In genomic region chr10:77478248-77478963, GRCh38 we compare ENCODE assay signal across 12 cellular contexts.
DNase-seq lines count a peak whose midpoint lies in the region; TF ChIP-seq lines count a peak whose summit lies in the region.
"Had no signal": no experiment of that assay in that cellular context is flagged by ENCODE, and none has a peak within 500 bp of the region (broad histone marks: within the 10 kb centered on the region; RNA-seq: fewer than 3 reads in every experiment).

No MANE protein-coding gene starts in this region.

- DNase-seq in BJ (ENCODE audit: low read depth) = peak; percentile 60
- DNase-seq in NCI-H1694 treated with DMSO at 0.1 percent for 48 hours (lab: John Stamatoyannopoulos, UW) = peak; percentile 87
- no peak for DNase-seq in chondrocyte (ENCODE audit: low spot score)
- DNase-seq in mesendoderm = peak; percentile 16
- DNase-seq in DMS153 treated with DMSO at 0.1 percent for 48 hours (lab: John Stamatoyannopoulos, UW; ENCODE audit: unreplicated experiment) = no peak
- no peak for DNase-seq in tibial artery
- no peak for DNase-seq in NOMO-1 treated with dmso at 0.1 percent for 144 hours (lab: John Stamatoyannopoulos, UW; ENCODE audit: unreplicated experiment)
- no peak for DNase-seq in NCI-H1417 treated with DMSO at 0.1 percent for 48 hours (lab: John Stamatoyannopoulos, UW)
- DNase-seq: CD8-positive, alpha-beta memory T cell; naive thymus-derived CD4-positive, alpha-beta T cell; stomach had no signal

- H3K27me3 ChIP-seq in BJ (ENCODE audit: control insufficient read depth, insufficient read depth, low read length) (no peaks in the 10 kb centered on the region), mesendoderm (ENCODE audit: insufficient read depth, low read length, poor library complexity) (no peaks in the 10 kb centered on the region), tibial artery (no peaks in the 10 kb centered on the region)
- H3K27me3 ChIP-seq: cardiac muscle cell, stomach had no signal

- no CpG with 5 or more reads among the region's 5 CpGs for WGBS in mesendoderm (ENCODE audit: extremely low coverage, insufficient coverage, low lambda C conversion rate)

- H4K5ac ChIP-seq in mesendoderm (ENCODE audit: low read length) = no peak overlapping the region

- no peaks in the 10 kb centered on the region for H3K36me3 ChIP-seq in BJ (ENCODE audit: control insufficient read depth, insufficient read depth, low read length)
- no peaks in the 10 kb centered on the region for H3K36me3 ChIP-seq in mesendoderm (ENCODE audit: control insufficient read depth, insufficient read depth, low read length)
- H3K36me3 ChIP-seq in tibial artery = no peaks in the 10 kb centered on the region
- H3K36me3 ChIP-seq: cardiac muscle cell, stomach had no signal

- H3K79me1 ChIP-seq in mesendoderm (ENCODE audit: low read length) = no peaks in the 10 kb centered on the region

- H3K36me3 Mint-ChIP-seq in chondrocyte (ENCODE audit: low read depth) = no peaks in the 10 kb centered on the region
- H3K36me3 Mint-ChIP-seq: CD8-positive, alpha-beta memory T cell; naive thymus-derived CD4-positive, alpha-beta T cell had no signal

- H3K27ac ChIP-seq in mesendoderm (ENCODE audit: low read depth, low read length) (no peak overlapping the region), tibial artery (no peak overlapping the region)
- H3K27ac ChIP-seq: cardiac muscle cell, stomach had no signal

- no peak overlapping the region for H4K8ac ChIP-seq in mesendoderm (ENCODE audit: low read depth, low read length)

- no peaks in the 10 kb centered on the region for H3K9me3 Mint-ChIP-seq in chondrocyte (ENCODE audit: low read depth)
- H3K9me3 Mint-ChIP-seq: CD8-positive, alpha-beta memory T cell had no signal

- H2AK5ac ChIP-seq in mesendoderm (ENCODE audit: low read length) = no peak overlapping the region

- H3K4me3 ChIP-seq in BJ (ENCODE audit: low read depth, low read length) (no peak overlapping the region), mesendoderm (ENCODE audit: low read length) (no peak overlapping the region), tibial artery (no peak overlapping the region)
- H3K4me3 ChIP-seq: cardiac muscle cell, stomach had no signal

- no peak overlapping the region for H3K18ac ChIP-seq in mesendoderm (ENCODE audit: low read length)

- intact Hi-C loops in tibial artery (cut with DNase I; ENCODE audit: low total_unique reads) = no loop called here

- H3K9ac ChIP-seq in mesendoderm (ENCODE audit: low read length) = no peak overlapping the region

- H3K79me2 ChIP-seq in mesendoderm (ENCODE audit: control insufficient read depth, insufficient read depth, low read length) = no peaks in the 10 kb centered on the region

- H2BK5ac ChIP-seq in mesendoderm (ENCODE audit: low read length) = no peak overlapping the region

- peak overlapping the region; percentile 75 for H3K27ac Mint-ChIP-seq in chondrocyte (ENCODE audit: unreplicated experiment)
- H3K27ac Mint-ChIP-seq: naive thymus-derived CD4-positive, alpha-beta T cell had no signal

- H3K4me1 ChIP-seq in mesendoderm (ENCODE audit: control insufficient read depth, low read depth, low read length) (no peaks in the 10 kb centered on the region), tibial artery (peaks cover 0 to 43% (median 17%) of the 10 kb centered on the region in 4 donors)

- no peak overlapping the region for H3K4me2 ChIP-seq in mesendoderm (ENCODE audit: low read length)

- H2BK15ac ChIP-seq in mesendoderm (replicated peaks; ENCODE audit: low read depth) = no peak overlapping the region

- no peaks in the 10 kb centered on the region for H3K9me3 ChIP-seq in tibial artery
- H3K9me3 ChIP-seq: stomach had no signal

- H3K4me1 Mint-ChIP-seq in chondrocyte (ENCODE audit: low read depth) = peaks cover 42% of the 10 kb centered on the region
- H3K4me1 Mint-ChIP-seq: CD8-positive, alpha-beta memory T cell; naive thymus-derived CD4-positive, alpha-beta T cell had no signal

- TF ChIP-seq CTCF in BJ (IDR thresholded peaks at IDR 0.05; ENCODE audit: insufficient read depth, low read depth, low read length) = no peak
- no peak for TF ChIP-seq CTCF in chondrocyte (IDR thresholded peaks at IDR 0.05)
- no peak for TF ChIP-seq CTCF in tibial artery (IDR thresholded peaks at IDR 0.05)

- CTCF ChIA-PET in BJ (lab: Yijun Ruan, JAX) = interaction anchor here (0.5 to 1.5 kb wide), 4 partner anchors 50 to 304 kb away, joined by 3 to 5 read pairs (median 4); no protein-coding TSS in a partner anchor

- no peak overlapping the region for H3K4me3 Mint-ChIP-seq in chondrocyte (ENCODE audit: unreplicated experiment)
- H3K4me3 Mint-ChIP-seq: CD8-positive, alpha-beta memory T cell; naive thymus-derived CD4-positive, alpha-beta T cell had no signal

- POLR2A ChIA-PET in BJ (lab: Charles Lee) = interaction anchor here (0.6 kb wide), 1 partner anchor 235 kb away, joined by 3 read pairs; no protein-coding TSS in a partner anchor

- H3K4ac ChIP-seq in mesendoderm (ENCODE audit: low read depth, low read length) = no peak overlapping the region

- no peak overlapping the region for H3K56ac ChIP-seq in mesendoderm (ENCODE audit: low read length)

- H3K27me3 Mint-ChIP-seq in chondrocyte (ENCODE audit: low read depth) = no peaks in the 10 kb centered on the region

- H2BK120ac ChIP-seq in mesendoderm (ENCODE audit: low read depth, low read length) = no peak overlapping the region

- no peak overlapping the region for H3K23ac ChIP-seq in mesendoderm (ENCODE audit: low read length)

Comparison
In these comparisons a context has a peak if more than half of its experiments do, and no peak if none do; other contexts are left out.
1. DNase-seq: peak in BJ (single experiment), NCI-H1694 treated with DMSO at 0.1 percent for 48 hours (single experiment) and mesendoderm (single experiment); none in chondrocyte (single experiment), DMS153 treated with DMSO at 0.1 percent for 48 hours (single experiment), tibial artery (0 of 2), NOMO-1 treated with dmso at 0.1 percent for 144 hours (single experiment) and NCI-H1417 treated with DMSO at 0.1 percent for 48 hours (single experiment).